Comparison of ENCODE assay signal across 10 cellular contexts in the genomic region with DNA sequence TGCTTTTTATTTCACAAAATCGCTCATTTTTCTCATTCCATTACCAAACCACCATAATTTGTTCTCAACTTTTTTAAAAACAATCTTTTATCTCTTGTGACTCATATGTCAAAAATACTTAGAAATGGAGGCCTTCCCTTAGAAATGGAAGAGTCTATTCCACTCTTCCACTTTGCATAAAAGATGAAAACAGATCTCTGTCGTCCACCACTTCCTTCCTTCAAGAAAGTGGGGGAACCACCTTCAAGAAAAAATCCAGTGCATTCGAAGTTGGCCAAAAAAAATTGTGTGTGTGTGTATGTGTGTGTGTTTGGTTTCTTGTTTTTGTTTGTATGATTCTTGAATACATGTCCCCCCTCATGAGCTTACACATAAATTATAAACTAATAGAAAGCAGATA.
"Had no signal": no experiment of that assay in that cellular context is flagged by ENCODE, and none has a peak within 500 bp of the region (broad histone marks: within the 10 kb centered on the region; RNA-seq: fewer than 3 reads in every experiment).

No MANE protein-coding gene starts in this region.

- ATAC-seq: left cardiac atrium, lower lobe of right lung, right lobe of liver, WTC11 had no signal

- H3K4me3 Mint-ChIP-seq: mesothelial cell of epicardium; T-helper 1 cell treated with Interleukin-12 subunit alpha and Interleukin-12 subunit beta and Interleukin-4 antibody, amounts not matched to agents 30 μg/mL and 1 μg/mL, for 36 hours; WTC11 had no signal

- H3K27ac Mint-ChIP-seq: mesothelial cell of epicardium; T-helper 1 cell treated with Interleukin-12 subunit alpha and Interleukin-12 subunit beta and Interleukin-4 antibody, amounts not matched to agents 30 μg/mL and 1 μg/mL, for 36 hours; WTC11 had no signal

- H3K9me3 Mint-ChIP-seq: mesothelial cell of epicardium, WTC11 had no signal

- DNase-seq: activated CD8-positive, alpha-beta memory T cell treated with anti-CD3 and anti-CD28 coated beads, Interleukin-2, amount 50 U/mL, for 48 hours; activated effector memory CD4-positive, alpha-beta T cell treated with Interleukin-2 at 50 U/mL for 16 hours; left cardiac atrium; lower lobe of right lung; ovary; right lobe of liver; thyroid gland had no signal

- H3K36me3 Mint-ChIP-seq: WTC11 had no signal

- H3K4me1 Mint-ChIP-seq: mesothelial cell of epicardium had no signal
